2 cellular contexts compared by ENCODE assay signal in the genomic region with DNA sequence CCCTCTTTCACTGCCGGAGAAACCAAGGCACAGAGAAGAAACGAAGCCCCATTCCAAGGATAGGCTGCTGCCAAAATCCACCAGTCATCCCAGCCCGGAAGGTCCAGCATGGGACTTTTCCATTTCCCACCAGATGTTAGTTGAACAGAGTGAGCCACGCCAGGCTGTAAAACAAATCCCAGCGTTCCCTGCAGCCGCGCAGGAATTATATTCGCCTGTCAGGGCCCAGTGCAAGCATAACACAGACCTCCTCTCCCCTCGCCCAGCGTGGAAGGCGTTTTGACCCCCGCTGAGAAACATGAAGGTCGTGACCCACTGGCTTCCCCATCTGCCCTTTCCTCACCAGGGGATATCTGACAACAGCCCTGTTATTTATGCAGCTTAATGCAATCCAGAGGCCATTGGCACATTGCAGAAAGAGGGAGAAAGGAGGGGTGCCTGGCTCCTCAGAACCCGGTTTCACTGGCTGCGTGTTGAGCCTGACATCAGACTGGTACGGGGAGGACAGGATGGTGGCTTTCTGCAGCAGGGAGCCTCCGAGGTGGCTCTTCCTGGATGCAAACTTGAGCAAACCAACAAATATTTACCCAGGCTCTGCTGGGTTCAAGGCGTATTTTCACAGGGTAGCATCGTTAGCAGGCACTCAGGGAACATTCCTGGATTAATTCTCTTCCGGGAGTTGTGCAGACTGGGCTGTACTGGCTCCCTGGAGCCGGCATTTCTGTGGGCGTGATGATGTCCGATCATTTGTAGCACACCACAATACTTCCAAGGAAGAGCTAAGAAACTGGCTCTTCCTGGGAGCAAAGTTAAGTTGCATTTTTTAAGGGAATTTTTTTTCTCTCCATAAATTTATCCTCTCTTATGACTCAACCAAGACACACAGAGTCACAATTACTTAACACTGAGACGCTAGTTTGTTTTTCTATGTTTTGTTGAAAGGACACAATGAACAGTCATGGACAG.
TF ChIP-seq lines count a peak whose summit lies in the region.

No MANE protein-coding gene starts in this region.

TF ChIP-seq in SK-N-SH treated with all-trans-retinoic acid at 6 μM for 48 hours, 23 proteins besides CTCF, POLR2A, EP300 and RAD21:
- TF ChIP-seq, protein P1, sequence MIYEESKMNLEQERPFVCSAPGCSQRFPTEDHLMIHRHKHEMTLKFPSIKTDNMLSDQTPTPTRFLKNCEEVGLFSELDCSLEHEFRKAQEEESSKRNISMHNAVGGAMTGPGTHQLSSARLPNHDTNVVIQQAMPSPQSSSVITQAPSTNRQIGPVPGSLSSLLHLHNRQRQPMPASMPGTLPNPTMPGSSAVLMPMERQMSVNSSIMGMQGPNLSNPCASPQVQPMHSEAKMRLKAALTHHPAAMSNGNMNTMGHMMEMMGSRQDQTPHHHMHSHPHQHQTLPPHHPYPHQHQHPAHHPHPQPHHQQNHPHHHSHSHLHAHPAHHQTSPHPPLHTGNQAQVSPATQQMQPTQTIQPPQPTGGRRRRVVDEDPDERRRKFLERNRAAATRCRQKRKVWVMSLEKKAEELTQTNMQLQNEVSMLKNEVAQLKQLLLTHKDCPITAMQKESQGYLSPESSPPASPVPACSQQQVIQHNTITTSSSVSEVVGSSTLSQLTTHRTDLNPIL (CRISPR knock-in tag; IDR thresholded peaks at IDR 0.05; ENCODE audit: low read depth), result no peak
- TF ChIP-seq ZC3H10 (CRISPR knock-in tag; IDR thresholded peaks at IDR 0.05) (no peak), ZNF565 (CRISPR knock-in tag; conservative IDR thresholded peaks at IDR 0.05; ENCODE audit: low read depth) (no peak), ESRRG (CRISPR knock-in tag; IDR thresholded peaks at IDR 0.05) (no peak), ZFP3 (CRISPR knock-in tag; IDR thresholded peaks at IDR 0.05) (no peak), ZFP30 (CRISPR knock-in tag; IDR thresholded peaks at IDR 0.05) (no peak), OSR1 (CRISPR knock-in tag; IDR thresholded peaks at IDR 0.05) (no peak), ZNF70 (CRISPR knock-in tag; IDR thresholded peaks at IDR 0.05) (no peak), PPARA (CRISPR knock-in tag; IDR thresholded peaks at IDR 0.05; ENCODE audit: borderline replicate concordance) (no peak), CSDC2 (CRISPR knock-in tag; IDR thresholded peaks at IDR 0.05) (no peak), ISL1 (CRISPR knock-in tag; IDR thresholded peaks at IDR 0.05) (no peak)
- TF ChIP-seq, protein P2, sequence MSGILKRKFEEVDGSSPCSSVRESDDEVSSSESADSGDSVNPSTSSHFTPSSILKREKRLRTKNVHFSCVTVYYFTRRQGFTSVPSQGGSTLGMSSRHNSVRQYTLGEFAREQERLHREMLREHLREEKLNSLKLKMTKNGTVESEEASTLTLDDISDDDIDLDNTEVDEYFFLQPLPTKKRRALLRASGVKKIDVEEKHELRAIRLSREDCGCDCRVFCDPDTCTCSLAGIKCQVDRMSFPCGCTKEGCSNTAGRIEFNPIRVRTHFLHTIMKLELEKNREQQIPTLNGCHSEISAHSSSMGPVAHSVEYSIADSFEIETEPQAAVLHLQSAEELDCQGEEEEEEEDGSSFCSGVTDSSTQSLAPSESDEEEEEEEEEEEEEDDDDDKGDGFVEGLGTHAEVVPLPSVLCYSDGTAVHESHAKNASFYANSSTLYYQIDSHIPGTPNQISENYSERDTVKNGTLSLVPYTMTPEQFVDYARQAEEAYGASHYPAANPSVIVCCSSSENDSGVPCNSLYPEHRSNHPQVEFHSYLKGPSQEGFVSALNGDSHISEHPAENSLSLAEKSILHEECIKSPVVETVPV (CRISPR knock-in tag; IDR thresholded peaks at IDR 0.05), result no peak
- TF ChIP-seq, protein P3, sequence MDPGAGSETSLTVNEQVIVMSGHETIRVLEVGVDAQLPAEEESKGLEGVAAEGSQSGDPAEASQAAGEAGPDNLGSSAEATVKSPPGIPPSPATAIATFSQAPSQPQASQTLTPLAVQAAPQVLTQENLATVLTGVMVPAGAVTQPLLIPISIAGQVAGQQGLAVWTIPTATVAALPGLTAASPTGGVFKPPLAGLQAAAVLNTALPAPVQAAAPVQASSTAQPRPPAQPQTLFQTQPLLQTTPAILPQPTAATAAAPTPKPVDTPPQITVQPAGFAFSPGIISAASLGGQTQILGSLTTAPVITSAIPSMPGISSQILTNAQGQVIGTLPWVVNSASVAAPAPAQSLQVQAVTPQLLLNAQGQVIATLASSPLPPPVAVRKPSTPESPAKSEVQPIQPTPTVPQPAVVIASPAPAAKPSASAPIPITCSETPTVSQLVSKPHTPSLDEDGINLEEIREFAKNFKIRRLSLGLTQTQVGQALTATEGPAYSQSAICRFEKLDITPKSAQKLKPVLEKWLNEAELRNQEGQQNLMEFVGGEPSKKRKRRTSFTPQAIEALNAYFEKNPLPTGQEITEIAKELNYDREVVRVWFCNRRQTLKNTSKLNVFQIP (CRISPR knock-in tag; IDR thresholded peaks at IDR 0.05; ENCODE audit: borderline replicate concordance, low read depth), result no peak
- TF ChIP-seq, protein P4, sequence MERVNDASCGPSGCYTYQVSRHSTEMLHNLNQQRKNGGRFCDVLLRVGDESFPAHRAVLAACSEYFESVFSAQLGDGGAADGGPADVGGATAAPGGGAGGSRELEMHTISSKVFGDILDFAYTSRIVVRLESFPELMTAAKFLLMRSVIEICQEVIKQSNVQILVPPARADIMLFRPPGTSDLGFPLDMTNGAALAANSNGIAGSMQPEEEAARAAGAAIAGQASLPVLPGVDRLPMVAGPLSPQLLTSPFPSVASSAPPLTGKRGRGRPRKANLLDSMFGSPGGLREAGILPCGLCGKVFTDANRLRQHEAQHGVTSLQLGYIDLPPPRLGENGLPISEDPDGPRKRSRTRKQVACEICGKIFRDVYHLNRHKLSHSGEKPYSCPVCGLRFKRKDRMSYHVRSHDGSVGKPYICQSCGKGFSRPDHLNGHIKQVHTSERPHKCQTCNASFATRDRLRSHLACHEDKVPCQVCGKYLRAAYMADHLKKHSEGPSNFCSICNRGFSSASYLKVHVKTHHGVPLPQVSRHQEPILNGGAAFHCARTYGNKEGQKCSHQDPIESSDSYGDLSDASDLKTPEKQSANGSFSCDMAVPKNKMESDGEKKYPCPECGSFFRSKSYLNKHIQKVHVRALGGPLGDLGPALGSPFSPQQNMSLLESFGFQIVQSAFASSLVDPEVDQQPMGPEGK (CRISPR knock-in tag; IDR thresholded peaks at IDR 0.05; ENCODE audit: borderline replicate concordance), result no peak

TF ChIP-seq in SK-N-SH, 30 proteins besides CTCF, POLR2A, EP300 and RAD21 (continued from another document):
- TF ChIP-seq, protein P5, sequence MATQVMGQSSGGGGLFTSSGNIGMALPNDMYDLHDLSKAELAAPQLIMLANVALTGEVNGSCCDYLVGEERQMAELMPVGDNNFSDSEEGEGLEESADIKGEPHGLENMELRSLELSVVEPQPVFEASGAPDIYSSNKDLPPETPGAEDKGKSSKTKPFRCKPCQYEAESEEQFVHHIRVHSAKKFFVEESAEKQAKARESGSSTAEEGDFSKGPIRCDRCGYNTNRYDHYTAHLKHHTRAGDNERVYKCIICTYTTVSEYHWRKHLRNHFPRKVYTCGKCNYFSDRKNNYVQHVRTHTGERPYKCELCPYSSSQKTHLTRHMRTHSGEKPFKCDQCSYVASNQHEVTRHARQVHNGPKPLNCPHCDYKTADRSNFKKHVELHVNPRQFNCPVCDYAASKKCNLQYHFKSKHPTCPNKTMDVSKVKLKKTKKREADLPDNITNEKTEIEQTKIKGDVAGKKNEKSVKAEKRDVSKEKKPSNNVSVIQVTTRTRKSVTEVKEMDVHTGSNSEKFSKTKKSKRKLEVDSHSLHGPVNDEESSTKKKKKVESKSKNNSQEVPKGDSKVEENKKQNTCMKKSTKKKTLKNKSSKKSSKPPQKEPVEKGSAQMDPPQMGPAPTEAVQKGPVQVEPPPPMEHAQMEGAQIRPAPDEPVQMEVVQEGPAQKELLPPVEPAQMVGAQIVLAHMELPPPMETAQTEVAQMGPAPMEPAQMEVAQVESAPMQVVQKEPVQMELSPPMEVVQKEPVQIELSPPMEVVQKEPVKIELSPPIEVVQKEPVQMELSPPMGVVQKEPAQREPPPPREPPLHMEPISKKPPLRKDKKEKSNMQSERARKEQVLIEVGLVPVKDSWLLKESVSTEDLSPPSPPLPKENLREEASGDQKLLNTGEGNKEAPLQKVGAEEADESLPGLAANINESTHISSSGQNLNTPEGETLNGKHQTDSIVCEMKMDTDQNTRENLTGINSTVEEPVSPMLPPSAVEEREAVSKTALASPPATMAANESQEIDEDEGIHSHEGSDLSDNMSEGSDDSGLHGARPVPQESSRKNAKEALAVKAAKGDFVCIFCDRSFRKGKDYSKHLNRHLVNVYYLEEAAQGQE (IDR thresholded peaks at IDR 0.05; ENCODE audit: low read depth, low read length), result no peak
- TF ChIP-seq NFIC (IDR thresholded peaks at IDR 0.05; ENCODE audit: borderline replicate concordance), result no peak
- TF ChIP-seq RFX5 (IDR thresholded peaks at IDR 0.05; ENCODE audit: low read length), result no peak
- no peak for TF ChIP-seq YY1 (IDR thresholded peaks at IDR 0.05; ENCODE audit: low read depth)
- no peak for TF ChIP-seq ELF1 (IDR thresholded peaks at IDR 0.05)
- no peak for TF ChIP-seq SIN3A (IDR thresholded peaks at IDR 0.05; ENCODE audit: borderline replicate concordance, low read depth, low read length)
TF ChIP-seq in SK-N-SH: peak in this region for 0.
